In the genomic region with DNA sequence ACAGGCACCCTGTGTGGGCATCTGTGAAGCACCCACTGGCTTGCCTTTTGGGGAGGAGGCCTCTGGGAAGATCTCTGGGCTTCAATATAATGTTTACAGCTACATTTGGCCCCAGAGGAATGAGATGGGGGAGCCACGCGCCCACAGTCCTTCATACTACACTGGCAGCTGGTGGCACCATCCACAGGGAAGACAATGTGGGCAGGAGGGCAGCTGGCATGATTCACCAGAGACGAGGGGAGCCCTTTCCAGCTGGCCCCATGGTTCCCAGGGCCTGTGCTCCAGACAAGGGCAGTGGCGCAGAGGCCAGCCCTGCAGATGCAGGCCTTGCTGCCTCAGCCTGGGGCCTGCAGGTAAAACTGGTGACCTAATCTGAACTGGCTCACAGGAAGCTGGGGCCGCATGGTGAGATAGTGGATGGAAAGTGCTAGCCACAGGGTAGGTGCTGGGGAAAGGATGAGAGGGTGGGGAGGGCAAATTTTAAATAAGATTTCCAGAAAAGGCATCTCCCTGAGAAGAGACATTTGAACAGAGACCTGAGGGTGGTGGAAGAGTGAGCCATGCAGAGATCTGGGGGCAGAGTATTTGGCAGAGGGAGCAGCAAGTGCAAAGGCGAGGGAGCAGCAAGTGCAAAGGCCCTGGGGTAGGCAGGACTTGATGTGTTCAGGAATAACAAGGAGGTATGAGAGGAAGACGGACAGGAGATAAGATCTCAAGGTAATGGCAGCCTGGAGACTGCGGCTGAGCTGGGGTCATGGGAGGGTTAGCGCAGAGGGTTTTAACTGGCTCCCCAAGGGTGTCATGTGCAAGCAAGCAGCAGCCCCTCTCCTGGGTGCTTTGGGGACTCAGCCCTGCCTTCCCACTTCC, we compare ENCODE assay signal across 1 cellular context.
TF ChIP-seq lines count a peak whose summit lies in the region.

No MANE protein-coding gene starts in this region.

TF ChIP-seq in H1, 55 proteins besides CTCF, POLR2A, EP300 and RAD21:
- no peak; the same call in none of the 2 replicates for TF ChIP-seq KDM1A (IDR thresholded peaks at IDR 0.05; ENCODE audit: borderline replicate concordance, low read length)
- TF ChIP-seq SIX5 (IDR thresholded peaks at IDR 0.05; ENCODE audit: low read depth, low read length) = no peak
- TF ChIP-seq TAF1 (IDR thresholded peaks at IDR 0.05; ENCODE audit: low read depth, low read length) = no peak
- no peak for TF ChIP-seq CHD1 (IDR thresholded peaks at IDR 0.05; ENCODE audit: low read depth, low read length)
- no peak for TF ChIP-seq BCL11A (IDR thresholded peaks at IDR 0.05; ENCODE audit: low read depth in 2 of 2, low read length in 2 of 2)
- no peak for TF ChIP-seq CBX5 (IDR thresholded peaks at IDR 0.05; ENCODE audit: low read depth, low read length)
- TF ChIP-seq, protein P1, sequence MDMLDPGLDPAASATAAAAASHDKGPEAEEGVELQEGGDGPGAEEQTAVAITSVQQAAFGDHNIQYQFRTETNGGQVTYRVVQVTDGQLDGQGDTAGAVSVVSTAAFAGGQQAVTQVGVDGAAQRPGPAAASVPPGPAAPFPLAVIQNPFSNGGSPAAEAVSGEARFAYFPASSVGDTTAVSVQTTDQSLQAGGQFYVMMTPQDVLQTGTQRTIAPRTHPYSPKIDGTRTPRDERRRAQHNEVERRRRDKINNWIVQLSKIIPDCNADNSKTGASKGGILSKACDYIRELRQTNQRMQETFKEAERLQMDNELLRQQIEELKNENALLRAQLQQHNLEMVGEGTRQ (IDR thresholded peaks at IDR 0.05; ENCODE audit: low read length) = no peak
- TF ChIP-seq GTF2F1 (IDR thresholded peaks at IDR 0.05; ENCODE audit: borderline replicate concordance, low read depth, low read length) = no peak
- TF ChIP-seq SUZ12 (IDR thresholded peaks at IDR 0.05; ENCODE audit: low read length) = no peak
- no peak for TF ChIP-seq JUND (IDR thresholded peaks at IDR 0.05; ENCODE audit: low read length)
